In genomic region chr13:109857325-109857724, GRCh38 we compare ENCODE assay signal across 29 cellular contexts.
"Had no signal": no experiment of that assay in that cellular context is flagged by ENCODE, and none has a peak within 500 bp of the region (broad histone marks: within the 10 kb centered on the region; RNA-seq: fewer than 3 reads in every experiment).

No MANE protein-coding gene starts in this region.

- FAIRE-seq: islet of Langerhans, kidney, pancreas had no signal

- H3K9me3 Mint-ChIP-seq: immature natural killer cell; stimulated activated naive B cell treated with anti-CD40 and anti-IgM and Interleukin-4, amounts not matched to agents 10 μg/mL and 1 μg/mL and 100 μg/mL, for 72 hours had no signal

- H3K27ac ChIP-seq: left lung, lower lobe of right lung, pancreas, prostate gland, skin epidermis, stomach, testis, thyroid gland, transverse colon, upper lobe of left lung, vagina had no signal

- H3K27me3 ChIP-seq: pancreas, testis, thyroid gland, upper lobe of left lung, vagina had no signal

- H3K36me3 ChIP-seq: left lung, lower lobe of right lung, pancreas, prostate gland, stomach, thyroid gland, transverse colon, upper lobe of left lung, vagina had no signal

- H3K4me3 ChIP-seq: left lung, lower lobe of right lung, mucosa of descending colon, pancreas, prostate gland, skin epidermis, stomach, testis, thyroid gland, transverse colon, upper lobe of left lung, vagina had no signal

- H3K9me3 ChIP-seq: left lung, lower lobe of right lung, mucosa of descending colon, pancreas, prostate gland, stomach, testis, thyroid gland, transverse colon, upper lobe of left lung, vagina had no signal

- H3K4me1 Mint-ChIP-seq: immature natural killer cell; naive thymus-derived CD4-positive, alpha-beta T cell; stimulated activated naive B cell treated with anti-CD40 and anti-IgM and Interleukin-4, amounts not matched to agents 10 μg/mL and 1 μg/mL and 100 μg/mL, for 72 hours had no signal

- H3K4me1 ChIP-seq: pancreas, prostate gland, stomach, testis, transverse colon, upper lobe of left lung, vagina had no signal

- H3K36me3 Mint-ChIP-seq: immature natural killer cell; naive thymus-derived CD4-positive, alpha-beta T cell; natural killer cell treated with Interleukin-12 subunit alpha and Interleukin-12 subunit beta and Interleukin-15 and Interleukin-18, amount 100 ng/mL, for 72 hours; stimulated activated naive B cell treated with anti-CD40 and anti-IgM and Interleukin-4, amounts not matched to agents 10 μg/mL and 1 μg/mL and 100 μg/mL, for 72 hours had no signal

- H3K27ac Mint-ChIP-seq: immature natural killer cell; naive thymus-derived CD4-positive, alpha-beta T cell; natural killer cell treated with Interleukin-12 subunit alpha and Interleukin-12 subunit beta and Interleukin-15 and Interleukin-18, amount 100 ng/mL, for 72 hours; stimulated activated naive B cell treated with anti-CD40 and anti-IgM and Interleukin-4, amounts not matched to agents 10 μg/mL and 1 μg/mL and 100 μg/mL, for 72 hours had no signal

- DNase-seq: hippocampal formation; immature natural killer cell; kidney; left colon; left lung; lower lobe of right lung; midbrain; mucosa of descending colon; naive thymus-derived CD4-positive, alpha-beta T cell; nucleus accumbens; pancreas; retina; right cardiac atrium; stimulated activated CD4-positive, alpha-beta T cell treated with anti-CD3 and anti-CD28 coated beads, Interleukin-12 subunit alpha, Interleukin-12 subunit beta, amount 100 ng/mL, for 4 hours; stimulated activated CD4-positive, alpha-beta T cell treated with anti-CD3 and anti-CD28 coated beads, Interleukin-15, amount 100 ng/mL, for 24 hours; stimulated activated CD4-positive, alpha-beta T cell treated with anti-CD3 and anti-CD28 coated beads, Interleukin-2, amount 100 ng/mL, for 24 hours; stimulated activated CD4-positive, alpha-beta T cell treated with anti-CD3 and anti-CD28 coated beads, Interleukin-4, amount 100 ng/mL, for 1 hour; stimulated activated naive B cell treated with anti-CD40 and anti-IgM and Interleukin-4, amounts not matched to agents 10 μg/mL and 1 μg/mL and 100 μg/mL, for 72 hours; stimulated activated naive CD8-positive, alpha-beta T cell treated with anti-CD3 and anti-CD28 coated beads, Interleukin-15, Interleukin-2, amounts not matched to agents 100 U/mL and 50 U/mL, for 24 hours; stomach; testis; thyroid gland; transverse colon; upper lobe of left lung had no signal

- H3K4me3 Mint-ChIP-seq: immature natural killer cell; naive thymus-derived CD4-positive, alpha-beta T cell; natural killer cell treated with Interleukin-12 subunit alpha and Interleukin-12 subunit beta and Interleukin-15 and Interleukin-18, amount 100 ng/mL, for 72 hours; stimulated activated naive B cell treated with anti-CD40 and anti-IgM and Interleukin-4, amounts not matched to agents 10 μg/mL and 1 μg/mL and 100 μg/mL, for 72 hours had no signal
